23 cellular contexts compared by ENCODE assay signal in genomic region chr13:69737129-69737935, GRCh38.
A peak's percentile ranks its signal among the peaks of the same experiment; 100 is the strongest.
DNase-seq lines count a peak whose midpoint lies in the region; ATAC-seq, FAIRE-seq and TF ChIP-seq lines count a peak whose summit lies in the region.
"Had no signal": no experiment of that assay in that cellular context is flagged by ENCODE, and none has a peak within 500 bp of the region (broad histone marks: within the 10 kb centered on the region; RNA-seq: fewer than 3 reads in every experiment).

No MANE protein-coding gene starts in this region.

- BruUV-seq in GM12878 (replicated peaks; lab: Mats Ljungman, UMichigan): no TSS peak

- H3K4me3 ChIP-seq in GM12878 (no peak overlapping the region), lung (no peak overlapping the region)
- H3K4me3 ChIP-seq: A549, GM23248, HAP-1, Peyer's patch had no signal

- H3K27me3 Mint-ChIP-seq in activated naive CD8-positive, alpha-beta T cell treated with anti-CD3 and anti-CD28 coated beads, Interleukin-2, amount 50 U/mL, for 24 hours: no peaks in the 10 kb centered on the region
- no peaks in the 10 kb centered on the region for H3K27me3 Mint-ChIP-seq in activated naive CD8-positive, alpha-beta T cell treated with anti-CD3 and anti-CD28 coated beads for 36 hours
- H3K27me3 Mint-ChIP-seq: B cell; CD4-positive, CD25-positive, alpha-beta regulatory T cell had no signal

- no peak for DNase-seq in activated naive CD8-positive, alpha-beta T cell treated with anti-CD3 and anti-CD28 coated beads, Interleukin-2, amount 50 U/mL, for 24 hours
- no peak for DNase-seq in activated naive CD8-positive, alpha-beta T cell treated with anti-CD3 and anti-CD28 coated beads for 36 hours
- DNase-seq in NCI-H524 treated with DMSO at 0.1 percent for 48 hours (lab: John Stamatoyannopoulos, UW): peak; percentile 52
- no peak for DNase-seq in GM12878 (ENCODE audit: low read depth, low spot score)
- no peak for DNase-seq in lung (ENCODE audit: low spot score)
- DNase-seq in globus pallidus (ENCODE audit: low spot score): no peak
- no peak for DNase-seq in ureter (ENCODE audit: low spot score)
- DNase-seq in iPS-NIHi7 (ENCODE audit: extremely low spot score): no peak
- DNase-seq: CD4-positive, CD25-positive, alpha-beta regulatory T cell; GF-D8; GM23248; KBM-7; MM.1S; NCI-H1048; NCI-H1417 treated with DMSO at 0.1 percent for 48 hours; NCI-H187; NCI-H2107; NCI-H345; NCI-H69; Peyer's patch had no signal

- in situ Hi-C loops in GM12878 (cut with MboI): no loop called here

- intact Hi-C loops in GM12878 (cut with micrococcal nuclease; ENCODE audit: unreplicated experiment): no loop called here

- no peak overlapping the region for H3K27ac Mint-ChIP-seq in activated naive CD8-positive, alpha-beta T cell treated with anti-CD3 and anti-CD28 coated beads, Interleukin-2, amount 50 U/mL, for 24 hours
- no peak overlapping the region for H3K27ac Mint-ChIP-seq in activated naive CD8-positive, alpha-beta T cell treated with anti-CD3 and anti-CD28 coated beads for 36 hours
- H3K27ac Mint-ChIP-seq: B cell; CD4-positive, CD25-positive, alpha-beta regulatory T cell had no signal

- no peaks in the 10 kb centered on the region for H3K27me3 ChIP-seq in GM12878 (replicated peaks in 1 of 2; ENCODE audit: control insufficient read depth in 2 of 2, insufficient read depth in 2 of 2, low read length in 1 of 2)
- H3K27me3 ChIP-seq in lung (ENCODE audit: control insufficient read depth, insufficient read depth): no peaks in the 10 kb centered on the region
- H3K27me3 ChIP-seq: Peyer's patch had no signal

- WGBS in GM12878 (ENCODE audit: insufficient coverage, insufficient replicate concordance, low lambda C conversion rate, missing lambda C conversion rate): 37% methylated on average over 11 of the region's 11 CpGs
- WGBS in lung, 2 donors: 83 to 94% methylated on average over 11 of the region's 11 CpGs

- POLR2A ChIA-PET in GM12878 (lab: Charles Lee): interaction anchor here (1.0 kb wide), 1 partner anchor 160 kb away, joined by 3 read pairs; no protein-coding TSS in a partner anchor

- CTCF ChIA-PET in GM12878 (lab: Yijun Ruan, JAX): no interaction called here

- H3K79me2 ChIP-seq in GM12878 (ENCODE audit: control insufficient read depth, insufficient read depth, low read length): no peaks in the 10 kb centered on the region

- H4K20me1 ChIP-seq in GM12878 (ENCODE audit: control insufficient read depth, insufficient read depth): no peaks in the 10 kb centered on the region

- H3K36me3 Mint-ChIP-seq in activated naive CD8-positive, alpha-beta T cell treated with anti-CD3 and anti-CD28 coated beads, Interleukin-2, amount 50 U/mL, for 24 hours (ENCODE audit: low read depth): no peaks in the 10 kb centered on the region
- no peaks in the 10 kb centered on the region for H3K36me3 Mint-ChIP-seq in activated naive CD8-positive, alpha-beta T cell treated with anti-CD3 and anti-CD28 coated beads for 36 hours
- H3K36me3 Mint-ChIP-seq: CD4-positive, CD25-positive, alpha-beta regulatory T cell had no signal

- H3K9me3 ChIP-seq in GM12878 (replicated peaks; ENCODE audit: control insufficient read depth, insufficient read depth, low read length): no peaks in the 10 kb centered on the region
- H3K9me3 ChIP-seq in lung (ENCODE audit: control insufficient read depth in 2 of 2, insufficient read depth in 1 of 2, low read length in 1 of 2): peaks cover 0 to 4% of the 10 kb centered on the region in 2 donors
- H3K9me3 ChIP-seq: A549, HAP-1, Peyer's patch had no signal

- FAIRE-seq in GM12878 (lab: Jason Lieb, UNC): no peak
- FAIRE-seq: A549 had no signal

- no peak overlapping the region for H2AFZ ChIP-seq in GM12878 (ENCODE audit: control insufficient read depth, low read depth, low read length)
- H2AFZ ChIP-seq: GM23248 had no signal

- RAD21 ChIA-PET in GM12878 (lab: Charles Lee; ENCODE audit: unreplicated experiment): no interaction called here

- no peak for TF ChIP-seq RAD21 in GM12878 (IDR thresholded peaks at IDR 0.05; ENCODE audit: insufficient read depth, low read depth, low read length)

- SMC1A ChIA-PET in GM12878 (lab: Charles Lee; ENCODE audit: uncharacterized antibody, unreplicated experiment): interaction anchor here (1.1 kb wide), 1 partner anchor 114 kb away, joined by 3 read pairs; no protein-coding TSS in a partner anchor

- TF ChIP-seq POLR2A in GM12878 (IDR thresholded peaks at IDR 0.05; ENCODE audit: low read depth, low read length): no peak

- no peak for TF ChIP-seq EP300 in GM12878 (IDR thresholded peaks at IDR 0.05; ENCODE audit: borderline replicate concordance in 1 of 2, control insufficient read depth in 1 of 2, low read depth in 2 of 2, low read length in 2 of 2)

- H3K9ac ChIP-seq in GM12878 (ENCODE audit: control insufficient read depth, insufficient read depth, low read length): no peak overlapping the region
- H3K9ac ChIP-seq: GM23248 had no signal

- H3K4me3 Mint-ChIP-seq in activated naive CD8-positive, alpha-beta T cell treated with anti-CD3 and anti-CD28 coated beads, Interleukin-2, amount 50 U/mL, for 24 hours: no peak overlapping the region
- H3K4me3 Mint-ChIP-seq in activated naive CD8-positive, alpha-beta T cell treated with anti-CD3 and anti-CD28 coated beads for 36 hours: no peak overlapping the region
- H3K4me3 Mint-ChIP-seq: B cell; CD4-positive, CD25-positive, alpha-beta regulatory T cell had no signal

- H3K27ac ChIP-seq in GM12878 (ENCODE audit: control insufficient read depth, insufficient read depth) (no peak overlapping the region), lung (ENCODE audit: low read depth in 1 of 2, low read length in 1 of 2) (no peak overlapping the region)
- H3K27ac ChIP-seq: A549, GM23248, Peyer's patch had no signal

- TF ChIP-seq CTCF in GM12878 (IDR thresholded peaks at IDR 0.05 in 2 of 3, conservative IDR thresholded peaks at IDR 0.05 in 1 of 3; ENCODE audit: control insufficient read depth in 2 of 3, extremely low read depth in 1 of 3, insufficient read depth in 1 of 3, low read depth in 3 of 3, low read length in 3 of 3) (no peak), lung (IDR thresholded peaks at IDR 0.05; ENCODE audit: control extremely low read depth, extremely low read depth) (no peak)

- no peaks in the 10 kb centered on the region for H3K36me3 ChIP-seq in GM12878 (ENCODE audit: control insufficient read depth in 2 of 2, insufficient read depth in 2 of 2, low read length in 1 of 2)
- no peaks in the 10 kb centered on the region for H3K36me3 ChIP-seq in lung (ENCODE audit: control insufficient read depth in 2 of 2, insufficient read depth in 2 of 2, low read length in 2 of 2)
- H3K36me3 ChIP-seq: HAP-1, Peyer's patch had no signal

- H3K4me2 ChIP-seq in GM12878 (ENCODE audit: control insufficient read depth, insufficient read depth): no peak overlapping the region
- H3K4me2 ChIP-seq: A549 had no signal

- ATAC-seq in activated naive CD8-positive, alpha-beta T cell treated with anti-CD3 and anti-CD28 coated beads, Interleukin-2, amount 50 U/mL, for 24 hours: peak; percentile 24
- ATAC-seq in GM12878 (peak; percentile 65), lung (ENCODE audit: insufficient read depth, low FRiP score) (peak; percentile 34)
- ATAC-seq: A549 had no signal

- peaks cover 8% of the 10 kb centered on the region for H3K9me3 Mint-ChIP-seq in activated naive CD8-positive, alpha-beta T cell treated with anti-CD3 and anti-CD28 coated beads, Interleukin-2, amount 50 U/mL, for 24 hours
- peaks cover 6% of the 10 kb centered on the region for H3K9me3 Mint-ChIP-seq in activated naive CD8-positive, alpha-beta T cell treated with anti-CD3 and anti-CD28 coated beads for 36 hours

- H3K4me1 ChIP-seq in GM12878 (ENCODE audit: control insufficient read depth, insufficient read depth, low read length): no peaks in the 10 kb centered on the region
- no peaks in the 10 kb centered on the region for H3K4me1 ChIP-seq in lung (ENCODE audit: control insufficient read depth in 2 of 2, insufficient read depth in 2 of 2, low read length in 2 of 2)
- H3K4me1 ChIP-seq: A549, HAP-1, Peyer's patch had no signal

- H3K4me1 Mint-ChIP-seq in activated naive CD8-positive, alpha-beta T cell treated with anti-CD3 and anti-CD28 coated beads, Interleukin-2, amount 50 U/mL, for 24 hours: no peaks in the 10 kb centered on the region
- no peaks in the 10 kb centered on the region for H3K4me1 Mint-ChIP-seq in activated naive CD8-positive, alpha-beta T cell treated with anti-CD3 and anti-CD28 coated beads for 36 hours
- H3K4me1 Mint-ChIP-seq: B cell; CD4-positive, CD25-positive, alpha-beta regulatory T cell had no signal

TF ChIP-seq in GM12878, 131 proteins besides CTCF, POLR2A, EP300 and RAD21 (continues in another document):
- TF ChIP-seq LARP7 (IDR thresholded peaks at IDR 0.05): no peak
- TF ChIP-seq NRF1 (conservative IDR thresholded peaks at IDR 0.05; ENCODE audit: low read depth, low read length): no peak
- TF ChIP-seq KDM1A (IDR thresholded peaks at IDR 0.05; ENCODE audit: borderline replicate concordance): no peak
- no peak for TF ChIP-seq ESRRA (IDR thresholded peaks at IDR 0.05; ENCODE audit: low read length)
- TF ChIP-seq SIX5 (IDR thresholded peaks at IDR 0.05; ENCODE audit: low read depth, low read length, severe bottlenecking): no peak
- TF ChIP-seq, protein P1, sequence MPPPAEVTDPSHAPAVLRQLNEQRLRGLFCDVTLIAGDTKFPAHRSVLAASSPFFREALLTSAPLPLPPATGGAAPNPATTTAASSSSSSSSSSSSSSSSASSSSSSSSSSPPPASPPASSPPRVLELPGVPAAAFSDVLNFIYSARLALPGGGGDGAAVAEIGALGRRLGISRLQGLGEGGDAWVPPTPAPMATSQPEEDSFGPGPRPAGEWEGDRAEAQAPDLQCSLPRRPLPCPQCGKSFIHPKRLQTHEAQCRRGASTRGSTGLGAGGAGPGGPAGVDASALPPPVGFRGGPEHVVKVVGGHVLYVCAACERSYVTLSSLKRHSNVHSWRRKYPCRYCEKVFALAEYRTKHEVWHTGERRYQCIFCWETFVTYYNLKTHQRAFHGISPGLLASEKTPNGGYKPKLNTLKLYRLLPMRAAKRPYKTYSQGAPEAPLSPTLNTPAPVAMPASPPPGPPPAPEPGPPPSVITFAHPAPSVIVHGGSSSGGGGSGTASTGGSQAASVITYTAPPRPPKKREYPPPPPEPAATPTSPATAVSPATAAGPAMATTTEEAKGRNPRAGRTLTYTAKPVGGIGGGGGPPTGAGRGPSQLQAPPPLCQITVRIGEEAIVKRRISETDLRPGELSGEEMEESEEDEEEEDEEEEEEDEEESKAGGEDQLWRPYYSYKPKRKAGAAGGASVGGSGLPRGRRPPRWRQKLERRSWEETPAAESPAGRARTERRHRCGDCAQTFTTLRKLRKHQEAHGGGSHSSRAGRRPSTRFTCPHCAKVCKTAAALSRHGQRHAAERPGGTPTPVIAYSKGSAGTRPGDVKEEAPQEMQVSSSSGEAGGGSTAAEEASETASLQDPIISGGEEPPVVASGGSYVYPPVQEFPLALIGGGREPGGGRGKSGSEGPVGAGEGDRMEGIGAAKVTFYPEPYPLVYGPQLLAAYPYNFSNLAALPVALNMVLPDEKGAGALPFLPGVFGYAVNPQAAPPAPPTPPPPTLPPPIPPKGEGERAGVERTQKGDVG (CRISPR knock-in tag; IDR thresholded peaks at IDR 0.05): no peak
- TF ChIP-seq SUZ12 (IDR thresholded peaks at IDR 0.05; ENCODE audit: unreplicated experiment): no peak
- TF ChIP-seq FOXK2 (IDR thresholded peaks at IDR 0.05): no peak
- no peak for TF ChIP-seq SMC3 (IDR thresholded peaks at IDR 0.05; ENCODE audit: borderline replicate concordance, low read length)
